ENCODE assay signal across 7 cellular contexts in the genomic region with DNA sequence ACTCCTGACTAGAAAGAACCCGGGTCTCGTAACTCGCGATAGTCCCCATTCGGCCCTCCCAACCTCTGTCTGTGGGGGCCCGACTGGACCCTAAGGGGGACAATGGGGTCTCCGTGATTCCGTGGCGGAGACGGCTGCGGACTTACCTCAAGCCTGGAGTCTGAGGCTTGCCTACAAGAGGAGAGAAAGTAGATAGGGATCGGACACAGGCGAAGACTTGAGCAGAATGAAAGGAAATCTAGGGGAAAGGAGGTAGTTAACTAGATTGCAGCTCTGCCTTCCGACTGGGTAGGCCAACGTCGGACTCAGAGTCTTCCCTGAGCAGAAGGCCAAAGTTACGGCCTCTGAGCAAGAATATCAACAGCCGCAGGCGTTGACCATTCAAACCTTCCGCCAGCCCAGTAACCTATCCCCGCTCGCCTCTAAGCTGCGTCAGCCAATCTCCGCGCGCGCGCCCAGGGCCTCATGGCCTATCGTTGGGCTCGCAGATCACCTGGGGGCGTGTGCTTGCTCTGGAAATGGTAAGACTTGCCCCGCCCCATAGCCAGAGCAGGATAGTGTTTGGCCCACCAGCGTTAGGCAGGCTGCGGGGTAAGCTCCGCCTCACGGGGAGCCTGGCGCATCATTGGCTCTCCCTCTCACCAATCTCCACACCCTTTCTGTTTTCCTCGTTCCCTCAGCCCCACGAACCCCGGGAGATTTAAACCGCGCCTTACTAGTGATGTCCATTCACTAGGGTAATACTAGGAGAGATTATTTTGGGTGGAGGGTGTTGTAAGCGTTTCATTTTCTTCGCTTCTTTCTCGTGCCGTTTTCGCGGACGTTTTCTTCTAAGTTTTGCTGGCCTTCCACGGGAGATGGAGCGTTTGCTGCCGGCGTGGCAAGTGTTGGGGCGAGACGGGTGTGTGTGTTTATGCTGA. TPM values are rescaled to one million over a fixed set of nuclear protein-coding genes. Genes with fewer than 3 reads are reported as not detected.
A peak's percentile ranks its signal among the peaks of the same experiment; 100 is the strongest.
DNase-seq lines count a peak whose midpoint lies in the region; ATAC-seq, FAIRE-seq and TF ChIP-seq lines count a peak whose summit lies in the region.

A gene (minus strand): TSS at position 356 of the 920 bp plus-strand sequence. CDS start 624 bp downstream, outside the sequence.

- RAD21 ChIA-PET in GM12878 (lab: Charles Lee; ENCODE audit: unreplicated experiment): interaction anchor here (0.6 to 2.0 kb wide), 8 partner anchors 9 to 211 kb away, joined by 3 to 14 read pairs (median 4); a partner anchor contains a TSS

- DNase-seq in NCI-H2081 (lab: John Stamatoyannopoulos, UW) (peak; percentile 97 to 98), T1000 (lab: John Stamatoyannopoulos, UW) (peak; percentile 97), GM12878 (ENCODE audit: low read depth, low spot score) (peak; percentile 96), hippocampal formation (lab: John Stamatoyannopoulos, UW) (peak; percentile 95 to 98), retina (peak; percentile 95)

- no peaks in the 10 kb centered on the region for H4K20me1 ChIP-seq in GM12878 (ENCODE audit: control insufficient read depth, insufficient read depth)

- SMC1A ChIA-PET in GM12878 (lab: Charles Lee; ENCODE audit: uncharacterized antibody, unreplicated experiment): interaction anchor here (0.7 to 2.9 kb wide), 3 partner anchors 20 to 29 kb away, joined by 4 to 17 read pairs (median 5); a partner anchor contains a TSS

- no peaks in the 10 kb centered on the region for H3K9me3 ChIP-seq in GM12878 (replicated peaks; ENCODE audit: control insufficient read depth, insufficient read depth, low read length)

- no peak for TF ChIP-seq EP300 in GM12878 (IDR thresholded peaks at IDR 0.05; ENCODE audit: borderline replicate concordance in 1 of 2, control insufficient read depth in 1 of 2, low read depth in 2 of 2, low read length in 2 of 2)

- POLR2A ChIA-PET in GM12878 (lab: Charles Lee): interaction anchor here (0.5 to 2.7 kb wide), 12 partner anchors 8 to 443 kb away, joined by 3 to 33 read pairs (median 4); a partner anchor contains a TSS

- intact Hi-C loops in GM12878 (cut with micrococcal nuclease; ENCODE audit: unreplicated experiment): no loop called here

- H3K27me3 ChIP-seq in GM12878 (replicated peaks in 1 of 2; ENCODE audit: control insufficient read depth in 2 of 2, insufficient read depth in 2 of 2, low read length in 1 of 2): no peaks in the 10 kb centered on the region

- peak; percentile 96 for ATAC-seq in GM18517 (IDR thresholded peaks at IDR 0.05; ENCODE audit: unreplicated experiment)
- peak; percentile 98 for ATAC-seq in HG03039 (IDR thresholded peaks at IDR 0.05; ENCODE audit: unreplicated experiment)
- peak; percentile 100 for ATAC-seq in GM12878

- CTCF ChIA-PET in GM12878 (lab: Yijun Ruan, JAX): interaction anchor here (0.8 to 6.7 kb wide), 10 partner anchors 12 to 172 kb away, joined by 3 to 86 read pairs (median 4); a partner anchor contains a TSS

- H3K4me2 ChIP-seq in GM12878 (ENCODE audit: control insufficient read depth, insufficient read depth): peak within 1 kb of the TSS; percentile 75

- peak within 1 kb of the TSS; percentile 69 for H3K9ac ChIP-seq in GM12878 (ENCODE audit: control insufficient read depth, insufficient read depth, low read length)

- no TSS peak for BruUV-seq in GM12878 (replicated peaks; lab: Mats Ljungman, UMichigan)

- no peak for TF ChIP-seq RAD21 in GM12878 (IDR thresholded peaks at IDR 0.05; ENCODE audit: insufficient read depth, low read depth, low read length)

- H3K27ac ChIP-seq in GM12878 (ENCODE audit: control insufficient read depth, insufficient read depth): peak within 1 kb of the TSS; percentile 43

- in situ Hi-C loops in GM12878 (cut with MboI): no loop called here

- H3K79me2 ChIP-seq in GM12878 (ENCODE audit: control insufficient read depth, insufficient read depth, low read length): peaks cover 6% of the 10 kb centered on the region

- peak within 1 kb of the TSS; percentile 95 for H2AFZ ChIP-seq in GM12878 (ENCODE audit: control insufficient read depth, low read depth, low read length)

- TF ChIP-seq CTCF in GM12878 (IDR thresholded peaks at IDR 0.05 in 2 of 3, conservative IDR thresholded peaks at IDR 0.05 in 1 of 3; ENCODE audit: control insufficient read depth in 2 of 3, extremely low read depth in 1 of 3, insufficient read depth in 1 of 3, low read depth in 3 of 3, low read length in 3 of 3): no peak

- TF ChIP-seq POLR2A in GM12878 (IDR thresholded peaks at IDR 0.05; ENCODE audit: low read depth, low read length): peak; percentile 86

- no peaks in the 10 kb centered on the region; the same call in 1 of the 2 replicates for H3K4me1 ChIP-seq in GM12878 (ENCODE audit: control insufficient read depth, insufficient read depth, low read length)

- no peaks in the 10 kb centered on the region for H3K36me3 ChIP-seq in GM12878 (ENCODE audit: control insufficient read depth in 2 of 2, insufficient read depth in 2 of 2, low read length in 1 of 2)

- FAIRE-seq in GM12878 (lab: Jason Lieb, UNC): peak; percentile 99

- 2% methylated on average over 55 of the region's 55 CpGs for WGBS in GM12878 (ENCODE audit: insufficient coverage, insufficient replicate concordance, low lambda C conversion rate, missing lambda C conversion rate)

- H3K4me3 ChIP-seq in GM12878: peak within 1 kb of the TSS; percentile 95

TF ChIP-seq in GM12878, 131 proteins besides CTCF, POLR2A, EP300 and RAD21 (continues in another document):
- no peak for TF ChIP-seq BRCA1 (IDR thresholded peaks at IDR 0.05; ENCODE audit: low read depth, low read length)
- TF ChIP-seq GATAD2B (conservative IDR thresholded peaks at IDR 0.05; ENCODE audit: low read depth): 0 out of 2 replicates have a peak, but pooled peaks have one; percentile 60
- no peak for TF ChIP-seq EED (IDR thresholded peaks at IDR 0.05; ENCODE audit: low read depth)
- TF ChIP-seq, protein P1, sequence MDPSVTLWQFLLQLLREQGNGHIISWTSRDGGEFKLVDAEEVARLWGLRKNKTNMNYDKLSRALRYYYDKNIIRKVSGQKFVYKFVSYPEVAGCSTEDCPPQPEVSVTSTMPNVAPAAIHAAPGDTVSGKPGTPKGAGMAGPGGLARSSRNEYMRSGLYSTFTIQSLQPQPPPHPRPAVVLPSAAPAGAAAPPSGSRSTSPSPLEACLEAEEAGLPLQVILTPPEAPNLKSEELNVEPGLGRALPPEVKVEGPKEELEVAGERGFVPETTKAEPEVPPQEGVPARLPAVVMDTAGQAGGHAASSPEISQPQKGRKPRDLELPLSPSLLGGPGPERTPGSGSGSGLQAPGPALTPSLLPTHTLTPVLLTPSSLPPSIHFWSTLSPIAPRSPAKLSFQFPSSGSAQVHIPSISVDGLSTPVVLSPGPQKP (IDR thresholded peaks at IDR 0.05; ENCODE audit: low read depth, low read length): no peak
- peak; percentile 63 for TF ChIP-seq FOS (IDR thresholded peaks at IDR 0.05; ENCODE audit: borderline replicate concordance, extremely low read depth, insufficient read length)
- TF ChIP-seq BACH1 (IDR thresholded peaks at IDR 0.05; ENCODE audit: borderline replicate concordance): 0 out of 2 replicates have a peak, but pooled peaks have one; percentile 23
- TF ChIP-seq, protein P2, sequence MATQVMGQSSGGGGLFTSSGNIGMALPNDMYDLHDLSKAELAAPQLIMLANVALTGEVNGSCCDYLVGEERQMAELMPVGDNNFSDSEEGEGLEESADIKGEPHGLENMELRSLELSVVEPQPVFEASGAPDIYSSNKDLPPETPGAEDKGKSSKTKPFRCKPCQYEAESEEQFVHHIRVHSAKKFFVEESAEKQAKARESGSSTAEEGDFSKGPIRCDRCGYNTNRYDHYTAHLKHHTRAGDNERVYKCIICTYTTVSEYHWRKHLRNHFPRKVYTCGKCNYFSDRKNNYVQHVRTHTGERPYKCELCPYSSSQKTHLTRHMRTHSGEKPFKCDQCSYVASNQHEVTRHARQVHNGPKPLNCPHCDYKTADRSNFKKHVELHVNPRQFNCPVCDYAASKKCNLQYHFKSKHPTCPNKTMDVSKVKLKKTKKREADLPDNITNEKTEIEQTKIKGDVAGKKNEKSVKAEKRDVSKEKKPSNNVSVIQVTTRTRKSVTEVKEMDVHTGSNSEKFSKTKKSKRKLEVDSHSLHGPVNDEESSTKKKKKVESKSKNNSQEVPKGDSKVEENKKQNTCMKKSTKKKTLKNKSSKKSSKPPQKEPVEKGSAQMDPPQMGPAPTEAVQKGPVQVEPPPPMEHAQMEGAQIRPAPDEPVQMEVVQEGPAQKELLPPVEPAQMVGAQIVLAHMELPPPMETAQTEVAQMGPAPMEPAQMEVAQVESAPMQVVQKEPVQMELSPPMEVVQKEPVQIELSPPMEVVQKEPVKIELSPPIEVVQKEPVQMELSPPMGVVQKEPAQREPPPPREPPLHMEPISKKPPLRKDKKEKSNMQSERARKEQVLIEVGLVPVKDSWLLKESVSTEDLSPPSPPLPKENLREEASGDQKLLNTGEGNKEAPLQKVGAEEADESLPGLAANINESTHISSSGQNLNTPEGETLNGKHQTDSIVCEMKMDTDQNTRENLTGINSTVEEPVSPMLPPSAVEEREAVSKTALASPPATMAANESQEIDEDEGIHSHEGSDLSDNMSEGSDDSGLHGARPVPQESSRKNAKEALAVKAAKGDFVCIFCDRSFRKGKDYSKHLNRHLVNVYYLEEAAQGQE (IDR thresholded peaks at IDR 0.05; ENCODE audit: low read depth, low read length): no peak
- TF ChIP-seq ZNF217 (IDR thresholded peaks at IDR 0.05): no peak

RNA-seq across cellular contexts. Expression of the gene that starts here (rescaled TPM):
- total RNA-seq in GM12878 (2013; cell fraction: nucleolus; rRNA removed): 20.1 and 22.2 TPM in 2 replicates
- 12.2 and 14.4 TPM in 2 replicates for total RNA-seq in GM12878 (2014; rRNA removed)
- total RNA-seq in GM12878 (2014; rRNA removed; fragmentation: Illumina TruSeq; extraction: Trizol): 15.1 and 15.4 TPM in 2 replicates
- total RNA-seq in GM12878 (2021): 9.2 and 10.2 TPM in 2 replicates
- 5.7 TPM for polyA plus RNA-seq in GM12878 (2011; ENCODE audit: low read depth)
- 30.7 and 38.9 TPM in 2 replicates for polyA plus RNA-seq in GM12878 (2011; rRNA removed)
- polyA plus RNA-seq in GM12878 (2011; cell fraction: cytosol; rRNA removed): 18.7 and 21.1 TPM in 2 replicates
- 19.3 and 20.4 TPM in 2 replicates for polyA plus RNA-seq in GM12878 (2011; cell fraction: nucleus; rRNA removed)
- polyA plus RNA-seq in GM12878 (2012): 4.4 and 8.1 TPM in 2 replicates
- 15.9 and 21.4 TPM in 2 replicates for polyA plus RNA-seq in GM12878 (2014; fragmentation: Illumina TruSeq; extraction: Trizol)
- polyA plus RNA-seq in GM12878 (2014; fragmentation: Nextera tagmentation; extraction: Ambion mirVana): 10 to 100 TPM; 14.0 to 14.3 TPM
- 11.4 and 11.6 TPM in 2 replicates for polyA plus RNA-seq in GM12878 (2014; rRNA removed)
- polyA plus RNA-seq in GM12878 (2016; fragmentation: Nextera tagmentation; extraction: Ambion mirVana): 10 to 100 TPM; 15.5 to 15.9 TPM
- 21.7 and 22.5 TPM in 2 replicates for polyA minus RNA-seq in GM12878 (2011; rRNA and poly(A)+ RNA removed)
- 7.2 and 8.8 TPM in 2 replicates for polyA minus RNA-seq in GM12878 (2011; cell fraction: cytosol; rRNA and poly(A)+ RNA removed)
- 11.6 and 13.6 TPM in 2 replicates for polyA minus RNA-seq in GM12878 (2011; cell fraction: nucleus; rRNA and poly(A)+ RNA removed)

Comparison
In these comparisons a context has a peak if more than half of its experiments do, and no peak if none do; other contexts are left out.
1. Peak in every context shown above with its lines: DNase-seq, ATAC-seq, H3K4me3 ChIP-seq and H3K27ac ChIP-seq.